ENCODE assay signal across 1 cellular context in genomic region chr1:214440219-214440965, GRCh38.
TF ChIP-seq lines count a peak whose summit lies in the region.

No MANE protein-coding gene starts in this region.

TF ChIP-seq in GM23338, 12 proteins besides CTCF, POLR2A, EP300 and RAD21 (continued from another document):
- no peak for TF ChIP-seq ZNF462 (CRISPR knock-in tag; IDR thresholded peaks at IDR 0.05)
- no peak for TF ChIP-seq ZNF331 (CRISPR knock-in tag; IDR thresholded peaks at IDR 0.05; ENCODE audit: low read depth)
